Comparison of ENCODE assay signal across 11 cellular contexts in the genomic region with DNA sequence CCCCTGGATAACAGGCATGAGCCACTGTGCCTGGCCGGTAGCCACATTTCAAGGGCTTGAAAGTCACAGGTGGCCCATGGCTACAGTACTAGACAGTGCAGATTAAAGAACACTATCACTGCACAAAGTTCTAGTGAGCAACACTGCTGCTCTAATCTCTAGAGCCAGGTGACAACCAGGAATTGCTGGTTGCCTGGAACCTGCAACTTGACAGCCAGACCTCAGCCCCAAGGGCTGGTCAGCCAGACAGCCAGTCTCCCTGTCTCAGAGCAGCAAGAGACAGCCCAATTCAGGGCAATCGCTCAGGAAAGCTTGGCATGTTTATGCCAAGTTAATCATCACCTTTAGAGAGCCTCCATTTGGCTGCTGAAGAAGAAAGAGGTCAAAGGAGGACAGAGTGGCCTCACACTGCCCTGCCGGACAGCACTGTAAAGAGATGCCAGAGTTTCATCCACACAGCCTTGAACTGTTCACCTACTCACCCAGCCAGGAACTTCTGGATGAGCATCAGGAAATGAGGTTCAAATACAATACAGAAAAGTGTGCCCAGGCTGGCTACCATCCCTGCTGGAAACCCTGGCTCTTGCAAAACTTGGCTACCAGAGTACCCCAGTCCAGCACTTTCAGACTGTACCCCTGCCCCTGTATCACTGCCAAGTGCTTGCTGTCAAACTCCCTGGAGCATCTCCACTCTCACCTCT. TPM values are rescaled to one million over a fixed set of nuclear protein-coding genes. Genes with fewer than 3 reads are reported as not detected.
DNase-seq lines count a peak whose midpoint lies in the region; ATAC-seq and TF ChIP-seq lines count a peak whose summit lies in the region.
"Had no signal": no experiment of that assay in that cellular context is flagged by ENCODE, and none has a peak within 500 bp of the region (broad histone marks: within the 10 kb centered on the region; RNA-seq: fewer than 3 reads in every experiment).

No MANE protein-coding gene starts in this region.

- H3K27ac Mint-ChIP-seq in activated CD4-positive, alpha-beta T cell treated with anti-CD3 and anti-CD28 coated beads, Interleukin-2, amount 10 ng/mL, durations not matched to agents 7 days and 5 days = peak overlapping the region; percentile 79
- no peak overlapping the region for H3K27ac Mint-ChIP-seq in activated CD4-positive, alpha-beta T cell treated with anti-CD3 and anti-CD28 coated beads for 36 hours
- no peak overlapping the region for H3K27ac Mint-ChIP-seq in neural progenitor cell

- CTCF ChIA-PET in activated CD4-positive, alpha-beta T cell treated with anti-CD3 and anti-CD28 coated beads, Interleukin-2, amount 10 ng/mL, durations not matched to agents 7 days and 5 days (lab: Charles Lee) = interaction anchor here (0.9 to 3.4 kb wide), 2 partner anchors 11 to 16 kb away, joined by 3 to 11 read pairs; no protein-coding TSS in a partner anchor
- CTCF ChIA-PET in activated CD4-positive, alpha-beta T cell treated with anti-CD3 and anti-CD28 coated beads for 36 hours (lab: Charles Lee) = interaction anchor here (0.5 kb wide), 1 partner anchor 74 kb away, joined by 4 read pairs; no protein-coding TSS in a partner anchor

- intact Hi-C loops in activated CD4-positive, alpha-beta T cell treated with anti-CD3 and anti-CD28 coated beads for 36 hours (cut with DNase I, micrococcal nuclease) = no loop called here
- intact Hi-C loops in breast epithelium (cut with DNase I; ENCODE audit: low total_unique reads) = no loop called here

- H3K79me2 ChIP-seq in neural progenitor cell (ENCODE audit: low read depth) = peaks cover 100% of the 10 kb centered on the region

- no peak overlapping the region for H2AFZ ChIP-seq in neural progenitor cell (replicated peaks)

- no peak for ATAC-seq in activated CD4-positive, alpha-beta T cell treated with anti-CD3 and anti-CD28 coated beads for 36 hours
- ATAC-seq: PC-3 had no signal

- H4K20me1 ChIP-seq in neural progenitor cell (ENCODE audit: low read depth) = peaks cover 78% of the 10 kb centered on the region

- peak; percentile 56 to 68 for TF ChIP-seq RAD21 in liver (IDR thresholded peaks at IDR 0.05)

- H3K9ac ChIP-seq in liver (ENCODE audit: low read depth in 1 of 2, low read length in 2 of 2) (no peak overlapping the region), subcutaneous abdominal adipose tissue (ENCODE audit: low read length in 5 of 5) (no peak overlapping the region), neural progenitor cell (no peak overlapping the region)

- peaks cover 90% of the 10 kb centered on the region for H3K4me1 Mint-ChIP-seq in activated CD4-positive, alpha-beta T cell treated with anti-CD3 and anti-CD28 coated beads, Interleukin-2, amount 10 ng/mL, durations not matched to agents 7 days and 5 days
- peaks cover 93% of the 10 kb centered on the region for H3K4me1 Mint-ChIP-seq in activated CD4-positive, alpha-beta T cell treated with anti-CD3 and anti-CD28 coated beads for 36 hours
- H3K4me1 Mint-ChIP-seq in neural progenitor cell = peaks cover 9% of the 10 kb centered on the region

- no peaks in the 10 kb centered on the region for H3K36me3 ChIP-seq in breast epithelium
- peaks cover 0 to 4% (median 1%) of the 10 kb centered on the region in 4 donors for H3K36me3 ChIP-seq in liver (ENCODE audit: control insufficient read depth in 4 of 4, insufficient read depth in 3 of 4, low read depth in 1 of 4, low read length in 3 of 4)
- H3K36me3 ChIP-seq in subcutaneous abdominal adipose tissue (ENCODE audit: control insufficient read depth in 5 of 5, insufficient read depth in 5 of 5, low read length in 5 of 5) = peaks cover 0 to 9% (median 5%) of the 10 kb centered on the region in 5 donors
- H3K36me3 ChIP-seq in neural progenitor cell = no peaks in the 10 kb centered on the region

- TF ChIP-seq CTCF in breast epithelium (IDR thresholded peaks at IDR 0.05) = no peak
- TF ChIP-seq CTCF in liver (IDR thresholded peaks at IDR 0.05; ENCODE audit: low read depth, low read length, missing input control) = no peak
- no peak for TF ChIP-seq CTCF in neural progenitor cell (IDR thresholded peaks at IDR 0.05)

- no peaks in the 10 kb centered on the region for H3K27me3 Mint-ChIP-seq in activated CD4-positive, alpha-beta T cell treated with anti-CD3 and anti-CD28 coated beads, Interleukin-2, amount 10 ng/mL, durations not matched to agents 7 days and 5 days
- no peaks in the 10 kb centered on the region for H3K27me3 Mint-ChIP-seq in activated CD4-positive, alpha-beta T cell treated with anti-CD3 and anti-CD28 coated beads for 36 hours
- peaks cover 10% of the 10 kb centered on the region for H3K27me3 Mint-ChIP-seq in neural progenitor cell (ENCODE audit: insufficient read depth, low read depth)

- DNase-seq in activated CD4-positive, alpha-beta T cell treated with anti-CD3 and anti-CD28 coated beads, Interleukin-2, amount 10 ng/mL, durations not matched to agents 7 days and 5 days = no peak
- no peak for DNase-seq in activated CD4-positive, alpha-beta T cell treated with anti-CD3 and anti-CD28 coated beads for 36 hours
- no peak for DNase-seq in breast epithelium (ENCODE audit: low spot score in 2 of 2)
- no peak for DNase-seq in neural progenitor cell (ENCODE audit: low spot score)
- DNase-seq in activated CD4-positive, alpha-beta T cell treated with anti-CD3 and anti-CD28 coated beads for 1 hour = no peak
- no peak for DNase-seq in stimulated activated CD4-positive, alpha-beta T cell treated with anti-CD3 and anti-CD28 coated beads, Interleukin-2, amount 100 ng/mL, for 24 hours
- DNase-seq: activated CD8-positive, alpha-beta memory T cell treated with anti-CD3 and anti-CD28 coated beads, Interleukin-2, amount 50 U/mL, for 48 hours; Kasumi-1; PC-3 had no signal

- no peaks in the 10 kb centered on the region for H3K9me3 Mint-ChIP-seq in activated CD4-positive, alpha-beta T cell treated with anti-CD3 and anti-CD28 coated beads, Interleukin-2, amount 10 ng/mL, durations not matched to agents 7 days and 5 days
- no peaks in the 10 kb centered on the region for H3K9me3 Mint-ChIP-seq in activated CD4-positive, alpha-beta T cell treated with anti-CD3 and anti-CD28 coated beads for 36 hours (ENCODE audit: low read depth)
- no peaks in the 10 kb centered on the region for H3K9me3 Mint-ChIP-seq in neural progenitor cell

- WGBS in liver = 13% methylated on average over 3 of the region's 3 CpGs

- H3K4me2 ChIP-seq in neural progenitor cell = no peak overlapping the region

- H3K4me3 Mint-ChIP-seq in activated CD4-positive, alpha-beta T cell treated with anti-CD3 and anti-CD28 coated beads, Interleukin-2, amount 10 ng/mL, durations not matched to agents 7 days and 5 days = no peak overlapping the region
- H3K4me3 Mint-ChIP-seq in activated CD4-positive, alpha-beta T cell treated with anti-CD3 and anti-CD28 coated beads for 36 hours = no peak overlapping the region
- H3K4me3 Mint-ChIP-seq in neural progenitor cell = no peak overlapping the region

- POLR2A ChIA-PET in activated CD4-positive, alpha-beta T cell treated with anti-CD3 and anti-CD28 coated beads, Interleukin-2, amount 10 ng/mL, durations not matched to agents 7 days and 5 days (lab: Charles Lee) = no interaction called here
- POLR2A ChIA-PET in activated CD4-positive, alpha-beta T cell treated with anti-CD3 and anti-CD28 coated beads for 36 hours (lab: Charles Lee) = interaction anchor here (1.2 kb wide), 1 partner anchor 11 kb away, joined by 3 read pairs; no protein-coding TSS in a partner anchor

- no peaks in the 10 kb centered on the region for H3F3A ChIP-seq in neural progenitor cell (ENCODE audit: low read depth)

- H3K4me1 ChIP-seq in breast epithelium = peaks cover 8 to 28% of the 10 kb centered on the region in 2 donors
- peaks cover 39 to 85% (median 73%) of the 10 kb centered on the region in 4 donors for H3K4me1 ChIP-seq in liver (ENCODE audit: control insufficient read depth in 4 of 4, insufficient read depth in 4 of 4, low read length in 3 of 4)
- peaks cover 24 to 73% (median 59%) of the 10 kb centered on the region in 5 donors for H3K4me1 ChIP-seq in subcutaneous abdominal adipose tissue (ENCODE audit: control insufficient read depth in 5 of 5, insufficient read depth in 5 of 5, low read length in 5 of 5)
- H3K4me1 ChIP-seq in neural progenitor cell = no peaks in the 10 kb centered on the region

- H3K27me3 ChIP-seq in breast epithelium (no peaks in the 10 kb centered on the region), liver (ENCODE audit: control insufficient read depth in 4 of 4, insufficient read depth in 4 of 4, low read length in 3 of 4) (no peaks in the 10 kb centered on the region), subcutaneous abdominal adipose tissue (ENCODE audit: control insufficient read depth in 5 of 5, insufficient read depth in 4 of 5, low read length in 5 of 5) (no peaks in the 10 kb centered on the region), neural progenitor cell (no peaks in the 10 kb centered on the region)

- H3K4me3 ChIP-seq in breast epithelium = no peak overlapping the region
- peak overlapping the region in 1 of 3 donors; percentile 8 for H3K4me3 ChIP-seq in liver (ENCODE audit: low read depth in 1 of 3, low read length in 3 of 3)
- peak overlapping the region in 1 of 5 donors; percentile 19 for H3K4me3 ChIP-seq in subcutaneous abdominal adipose tissue (ENCODE audit: low read depth in 1 of 5, low read length in 5 of 5)
- H3K4me3 ChIP-seq in neural progenitor cell = no peak overlapping the region

- H3K36me3 Mint-ChIP-seq in activated CD4-positive, alpha-beta T cell treated with anti-CD3 and anti-CD28 coated beads, Interleukin-2, amount 10 ng/mL, durations not matched to agents 7 days and 5 days (ENCODE audit: low read depth) = peaks cover 42% of the 10 kb centered on the region
- peaks cover 28% of the 10 kb centered on the region for H3K36me3 Mint-ChIP-seq in activated CD4-positive, alpha-beta T cell treated with anti-CD3 and anti-CD28 coated beads for 36 hours (ENCODE audit: low read depth)
- peaks cover 23% of the 10 kb centered on the region for H3K36me3 Mint-ChIP-seq in neural progenitor cell

- H3K27ac ChIP-seq in breast epithelium = peak overlapping the region; percentile 27 to 48
- peak overlapping the region; percentile 70 to 80 for H3K27ac ChIP-seq in liver (ENCODE audit: low read depth in 1 of 2, low read length in 2 of 2)
- peak overlapping the region; percentile 14 for H3K27ac ChIP-seq in subcutaneous abdominal adipose tissue (ENCODE audit: low read depth, low read length)
- no peak overlapping the region for H3K27ac ChIP-seq in neural progenitor cell

- no peak for TF ChIP-seq POLR2A in breast epithelium (IDR thresholded peaks at IDR 0.05)

- no peaks in the 10 kb centered on the region for H3K9me3 ChIP-seq in breast epithelium
- no peaks in the 10 kb centered on the region for H3K9me3 ChIP-seq in liver (ENCODE audit: control insufficient read depth in 4 of 4, low read length in 3 of 4)
- no peaks in the 10 kb centered on the region for H3K9me3 ChIP-seq in subcutaneous abdominal adipose tissue (ENCODE audit: control insufficient read depth in 5 of 5, low read length in 5 of 5)
- H3K9me3 ChIP-seq in neural progenitor cell (ENCODE audit: low read depth) = no peaks in the 10 kb centered on the region

RNA-seq across cellular contexts. Expression of gene CCDC12, which starts 6.0 kb away (rescaled TPM):
- 10 to 100 TPM; 48.7 to 56.1 TPM for total RNA-seq in activated CD4-positive, alpha-beta T cell treated with anti-CD3 and anti-CD28 coated beads, Interleukin-2, amount 10 ng/mL, durations not matched to agents 7 days and 5 days
- 10 to 100 TPM; 45.4 to 47.8 TPM for total RNA-seq in activated CD4-positive, alpha-beta T cell treated with anti-CD3 and anti-CD28 coated beads for 36 hours
- 10 to 100 TPM; 27.0 to 50.2 (median 43.9) TPM for total RNA-seq in breast epithelium
- 10 to 100 TPM in 1 of 2 donors, 1 to 10 TPM in 1; 8.5 to 27.9 TPM for total RNA-seq in liver
- polyA plus RNA-seq in liver = 10 to 100 TPM; 25.2 to 35.1 TPM
- total RNA-seq in neural progenitor cell (ENCODE audit: low replicate concordance) = 17.9 and 44.0 TPM in 2 replicates

RNA-seq across cellular contexts. Expression of gene NBEAL2, which starts 8.9 kb away (rescaled TPM):
- total RNA-seq in activated CD4-positive, alpha-beta T cell treated with anti-CD3 and anti-CD28 coated beads, Interleukin-2, amount 10 ng/mL, durations not matched to agents 7 days and 5 days = 100 to 1,000 TPM; 194 to 212 TPM
- 10 to 100 TPM; 83.4 to 84.9 TPM for total RNA-seq in activated CD4-positive, alpha-beta T cell treated with anti-CD3 and anti-CD28 coated beads for 36 hours
- total RNA-seq in breast epithelium (10 to 100 TPM; 16.8 to 58.3 (median 54.4) TPM), liver (10 to 100 TPM in 1 of 2 donors, 1 to 10 TPM in 1; 10.0 to 20.7 TPM), neural progenitor cell (ENCODE audit: low replicate concordance) (6.3 and 19.1 TPM in 2 replicates)
- polyA plus RNA-seq in liver = 1 to 10 TPM; 2.0 to 5.2 TPM
